In genomic region chr6:154509421-154510143, GRCh38 we compare ENCODE assay signal across 9 cellular contexts. TPM values are rescaled to one million over a fixed set of nuclear protein-coding genes. Genes with fewer than 3 reads are reported as not detected.
DNase-seq lines count a peak whose midpoint lies in the region; ATAC-seq and TF ChIP-seq lines count a peak whose summit lies in the region.
"Had no signal": no experiment of that assay in that cellular context is flagged by ENCODE, and none has a peak within 500 bp of the region (broad histone marks: within the 10 kb centered on the region; RNA-seq: fewer than 3 reads in every experiment).

No MANE protein-coding gene starts in this region.

- H3K4me3 ChIP-seq in Caco-2 (ENCODE audit: low read depth, low read length) (peak overlapping the region; percentile 96), right cardiac atrium (ENCODE audit: low read length) (peak overlapping the region; percentile 52)

- no TSS peak for BruUV-seq in Caco-2 (replicated peaks; lab: Mats Ljungman, UMichigan)

- H3K27me3 Mint-ChIP-seq in Caco-2 (ENCODE audit: insufficient read depth, unreplicated experiment), result no peaks in the 10 kb centered on the region

- POLR2A ChIA-PET in Caco-2 (lab: Charles Lee), result interaction anchor here (0.6 to 1.4 kb wide), 4 partner anchors 11 to 70 kb away, joined by 3 to 4 read pairs (median 3); no protein-coding TSS in a partner anchor

- DNase-seq in Caco-2, result peak; percentile 45 to 55
- peak; percentile 28 for DNase-seq in HT-29 (ENCODE audit: low spot score)
- DNase-seq in activated naive CD4-positive, alpha-beta T cell treated with anti-CD3 and anti-CD28 coated beads, Interleukin-2, amount 50 U/mL, for 16 hours, result peak; percentile 10
- peak; percentile 49 to 75 (median 75) for DNase-seq in right cardiac atrium
- peak; percentile 63 for DNase-seq in sciatic nerve (ENCODE audit: low spot score)
- DNase-seq in mesenteric fat pad (ENCODE audit: low spot score), result no peak

- H3K27me3 ChIP-seq in Caco-2 (replicated peaks; ENCODE audit: control insufficient read depth, insufficient read depth, low read length) (no peaks in the 10 kb centered on the region), right cardiac atrium (ENCODE audit: control insufficient read depth, insufficient read depth) (no peaks in the 10 kb centered on the region)

- CTCF ChIA-PET in Caco-2 (lab: Charles Lee), result interaction anchor here (1.4 kb wide), 1 partner anchor 9 kb away, joined by 4 read pairs; no protein-coding TSS in a partner anchor

- peaks cover 37% of the 10 kb centered on the region for H3K4me1 Mint-ChIP-seq in Caco-2 (ENCODE audit: low read depth, unreplicated experiment)

- intact Hi-C loops in Caco-2 (cut with micrococcal nuclease; ENCODE audit: unreplicated experiment), result loop anchor here (1.0 to 5.0 kb wide), 8 partner anchors 11 to 355 kb away; no protein-coding TSS in a partner anchor
- intact Hi-C loops in right cardiac atrium (cut with DNase I), result no loop called here
- intact Hi-C loops in sciatic nerve (cut with DNase I), result no loop called here

- no peak for TF ChIP-seq CTCF in Caco-2 (IDR thresholded peaks at IDR 0.05; ENCODE audit: insufficient read depth in 1 of 2, low read depth in 1 of 2, low read length in 1 of 2, severe bottlenecking in 1 of 2, unreplicated experiment in 1 of 2)

- peak overlapping the region; percentile 46 for H3K27ac ChIP-seq in right cardiac atrium (ENCODE audit: low read length)

- peak overlapping the region; percentile 93 for H3K4me3 Mint-ChIP-seq in Caco-2 (ENCODE audit: unreplicated experiment)

- H3K9me3 ChIP-seq in Caco-2, result no peaks in the 10 kb centered on the region
- no peaks in the 10 kb centered on the region for H3K9me3 ChIP-seq in right cardiac atrium (ENCODE audit: control insufficient read depth, low read length)

- H3K27ac Mint-ChIP-seq in Caco-2 (ENCODE audit: unreplicated experiment), result peak overlapping the region; percentile 65

- H3K9me3 Mint-ChIP-seq in Caco-2 (ENCODE audit: unreplicated experiment), result no peaks in the 10 kb centered on the region

- H3K36me3 ChIP-seq in Caco-2 (ENCODE audit: control insufficient read depth, insufficient read depth, low read length), result no peaks in the 10 kb centered on the region; the same call in 1 of the 2 replicates

- ATAC-seq in GM19467 (IDR thresholded peaks at IDR 0.05; ENCODE audit: unreplicated experiment) (peak; percentile 16), right cardiac atrium (peak; percentile 29 to 32), sciatic nerve (peak; percentile 5), GM18520 (IDR thresholded peaks at IDR 0.05; ENCODE audit: unreplicated experiment) (no peak)

- H3K4me1 ChIP-seq in Caco-2 (peaks cover 42% of the 10 kb centered on the region), right cardiac atrium (ENCODE audit: control insufficient read depth, insufficient read depth, low read length) (no peaks in the 10 kb centered on the region)

- peaks cover 17% of the 10 kb centered on the region for H3K36me3 Mint-ChIP-seq in Caco-2 (ENCODE audit: insufficient read depth, unreplicated experiment)

- under 1% methylated on average over 55 of the region's 55 CpGs for WGBS in right cardiac atrium

RNA-seq across cellular contexts. Expression of gene CNKSR3, which starts 0.9 kb away (rescaled TPM):
- total RNA-seq in Caco-2 (2022), result 31.8 and 33.1 TPM in 2 replicates
- 0.48 and 0.73 TPM in 2 replicates for total RNA-seq in HT-29 (2014; rRNA removed; shearing (Covaris generic))
- total RNA-seq in right cardiac atrium, result 10 to 100 TPM; 17.8 to 21.1 (median 18.5) TPM
- polyA plus RNA-seq in right cardiac atrium, result 7.9 TPM
- 22.2 TPM for total RNA-seq in sciatic nerve
- 9.9 TPM for total RNA-seq in mesenteric fat pad
- total RNA-seq: T-helper 1 cell treated with Interleukin-12 subunit alpha and Interleukin-12 subunit beta and Interleukin-4 antibody, amounts not matched to agents 30 ng/mL and 1 ng/mL, for 36 hours had no signal
